20 cellular contexts compared by ENCODE assay signal in genomic region chr14:92340938-92341337, GRCh38. TPM values are rescaled to one million over a fixed set of nuclear protein-coding genes. Genes with fewer than 3 reads are reported as not detected.
DNase-seq lines count a peak whose midpoint lies in the region; ATAC-seq and TF ChIP-seq lines count a peak whose summit lies in the region.
"Had no signal": no experiment of that assay in that cellular context is flagged by ENCODE, and none has a peak within 500 bp of the region (broad histone marks: within the 10 kb centered on the region; RNA-seq: fewer than 3 reads in every experiment).

No MANE protein-coding gene starts in this region.

- no peaks in the 10 kb centered on the region for H3K9me3 Mint-ChIP-seq in activated CD8-positive, alpha-beta memory T cell treated with anti-CD3 and anti-CD28 coated beads, Interleukin-2, amount 10 ng/mL, durations not matched to agents 7 days and 5 days (ENCODE audit: low read depth)
- H3K9me3 Mint-ChIP-seq: activated naive CD8-positive, alpha-beta T cell treated with anti-CD3 and anti-CD28 coated beads, Interleukin-2, amount 10 ng/mL, durations not matched to agents 7 days and 5 days had no signal

- peaks cover 2% of the 10 kb centered on the region for H3K36me3 Mint-ChIP-seq in activated CD8-positive, alpha-beta memory T cell treated with anti-CD3 and anti-CD28 coated beads, Interleukin-2, amount 10 ng/mL, durations not matched to agents 7 days and 5 days
- H3K36me3 Mint-ChIP-seq: activated naive CD8-positive, alpha-beta T cell treated with anti-CD3 and anti-CD28 coated beads, Interleukin-2, amount 10 ng/mL, durations not matched to agents 7 days and 5 days; brain had no signal

- intact Hi-C loops in sciatic nerve (cut with DNase I) = no loop called here

- H3K27ac Mint-ChIP-seq in activated CD8-positive, alpha-beta memory T cell treated with anti-CD3 and anti-CD28 coated beads, Interleukin-2, amount 10 ng/mL, durations not matched to agents 7 days and 5 days = no peak overlapping the region
- H3K27ac Mint-ChIP-seq: activated naive CD8-positive, alpha-beta T cell treated with anti-CD3 and anti-CD28 coated beads, Interleukin-2, amount 10 ng/mL, durations not matched to agents 7 days and 5 days; brain; CD14-positive monocyte; effector memory CD8-positive, alpha-beta T cell had no signal

- no peaks in the 10 kb centered on the region for H3K27me3 ChIP-seq in WERI-Rb-1 (ENCODE audit: insufficient read depth, low read depth, severe bottlenecking)

- peaks cover 22% of the 10 kb centered on the region for H3K4me1 Mint-ChIP-seq in activated CD8-positive, alpha-beta memory T cell treated with anti-CD3 and anti-CD28 coated beads, Interleukin-2, amount 10 ng/mL, durations not matched to agents 7 days and 5 days
- H3K4me1 Mint-ChIP-seq: brain had no signal

- H3K4me3 Mint-ChIP-seq in activated CD8-positive, alpha-beta memory T cell treated with anti-CD3 and anti-CD28 coated beads, Interleukin-2, amount 10 ng/mL, durations not matched to agents 7 days and 5 days = no peak overlapping the region
- H3K4me3 Mint-ChIP-seq: activated naive CD8-positive, alpha-beta T cell treated with anti-CD3 and anti-CD28 coated beads, Interleukin-2, amount 10 ng/mL, durations not matched to agents 7 days and 5 days; brain; effector memory CD8-positive, alpha-beta T cell had no signal

- CTCF ChIA-PET in activated CD8-positive, alpha-beta memory T cell treated with anti-CD3 and anti-CD28 coated beads, Interleukin-2, amount 10 ng/mL, durations not matched to agents 7 days and 5 days (lab: Charles Lee) = no interaction called here

- peak; percentile 68 for DNase-seq in activated CD8-positive, alpha-beta memory T cell treated with anti-CD3 and anti-CD28 coated beads, Interleukin-2, amount 10 ng/mL, durations not matched to agents 7 days and 5 days
- no peak for DNase-seq in activated CD8-positive, alpha-beta memory T cell treated with anti-CD3 and anti-CD28 coated beads, Interleukin-2, amount 50 U/mL, for 4 hours
- DNase-seq in GM12865 (ENCODE audit: low read depth) (peak; percentile 80), WERI-Rb-1 (peak; percentile 80), sciatic nerve (ENCODE audit: low spot score) (no peak), midbrain (lab: John Stamatoyannopoulos, UW) (no peak)
- peak; percentile 16 for DNase-seq in stimulated activated CD4-positive, alpha-beta T cell treated with anti-CD3 and anti-CD28 coated beads, Interleukin-4, amount 100 ng/mL, for 24 hours
- DNase-seq: activated naive CD8-positive, alpha-beta T cell treated with anti-CD3 and anti-CD28 coated beads, Interleukin-2, amount 10 ng/mL, durations not matched to agents 7 days and 5 days; effector memory CD8-positive, alpha-beta T cell; KBM-7; kidney glomerular epithelial cell; mammary epithelial cell; NCI-H1694 treated with DMSO at 0.1 percent for 48 hours; nucleus accumbens had no signal

- peaks cover 3% of the 10 kb centered on the region for H3K9me3 ChIP-seq in WERI-Rb-1 (ENCODE audit: severe bottlenecking)
- H3K9me3 ChIP-seq: esophagus muscularis mucosa, gastroesophageal sphincter had no signal

- H3K27me3 Mint-ChIP-seq in activated CD8-positive, alpha-beta memory T cell treated with anti-CD3 and anti-CD28 coated beads, Interleukin-2, amount 10 ng/mL, durations not matched to agents 7 days and 5 days = peaks cover 43% of the 10 kb centered on the region

- H3K27ac ChIP-seq in WERI-Rb-1 = peak overlapping the region; percentile 51
- H3K27ac ChIP-seq: esophagus muscularis mucosa, gastroesophageal sphincter had no signal

- ATAC-seq in activated CD8-positive, alpha-beta memory T cell treated with anti-CD3 and anti-CD28 coated beads, Interleukin-2, amount 10 ng/mL, durations not matched to agents 7 days and 5 days = peak; percentile 67
- ATAC-seq in sciatic nerve = no peak
- ATAC-seq: effector memory CD8-positive, alpha-beta T cell; gastroesophageal sphincter had no signal

- no peak overlapping the region for H3K4me3 ChIP-seq in GM12865 (ENCODE audit: low read depth, low read length)
- no peak overlapping the region for H3K4me3 ChIP-seq in WERI-Rb-1 (ENCODE audit: low read depth, low read length)
- H3K4me3 ChIP-seq: esophagus muscularis mucosa, gastroesophageal sphincter, smooth muscle cell had no signal

- H3K36me3 ChIP-seq in WERI-Rb-1 = no peaks in the 10 kb centered on the region
- H3K36me3 ChIP-seq: esophagus muscularis mucosa, gastroesophageal sphincter had no signal

- TF ChIP-seq CTCF in GM12865 (IDR thresholded peaks at IDR 0.05; ENCODE audit: insufficient read depth, low read depth, low read length, missing control alignments) = no peak
- no peak for TF ChIP-seq CTCF in WERI-Rb-1 (IDR thresholded peaks at IDR 0.05; ENCODE audit: low read depth, low read length)

RNA-seq across cellular contexts. Expression of gene SLC24A4, which starts 18.0 kb away (rescaled TPM):
- not detected for total RNA-seq in activated CD8-positive, alpha-beta memory T cell treated with anti-CD3 and anti-CD28 coated beads, Interleukin-2, amount 10 ng/mL, durations not matched to agents 7 days and 5 days
- 3.6 TPM for total RNA-seq in sciatic nerve
- total RNA-seq: activated naive CD8-positive, alpha-beta T cell treated with anti-CD3 and anti-CD28 coated beads, Interleukin-2, amount 10 ng/mL, durations not matched to agents 7 days and 5 days; H4 had no signal

Comparison
In these comparisons a context has a peak if more than half of its experiments do, and no peak if none do; other contexts are left out.
1. DNase-seq: peak in activated CD8-positive, alpha-beta memory T cell treated with anti-CD3 and anti-CD28 coated beads, Interleukin-2, amount 10 ng/mL, durations not matched to agents 7 days and 5 days (single experiment), GM12865 (single experiment), WERI-Rb-1 (single experiment) and stimulated activated CD4-positive, alpha-beta T cell treated with anti-CD3 and anti-CD28 coated beads, Interleukin-4, amount 100 ng/mL, for 24 hours (single experiment); none in activated CD8-positive, alpha-beta memory T cell treated with anti-CD3 and anti-CD28 coated beads, Interleukin-2, amount 50 U/mL, for 4 hours (single experiment), sciatic nerve (single experiment) and midbrain (single experiment).